Comparison of ENCODE assay signal across 28 cellular contexts in genomic region chr11:80930038-80930437, GRCh38.
"Had no signal": no experiment of that assay in that cellular context is flagged by ENCODE, and none has a peak within 500 bp of the region (broad histone marks: within the 10 kb centered on the region; RNA-seq: fewer than 3 reads in every experiment).

No MANE protein-coding gene starts in this region.

- H3K27me3 ChIP-seq: colonic mucosa, esophagus muscularis mucosa, esophagus squamous epithelium, foreskin keratinocyte, gastrocnemius medialis, gastroesophageal sphincter, heart left ventricle, heart right ventricle, hepatocyte had no signal

- FAIRE-seq: endometrium, endothelial cell of umbilical vein, frontal cortex had no signal

- H3K27me3 Mint-ChIP-seq: dendritic cell treated with granulocyte-macrophage colony-stimulating factor and Interleukin-4, amounts not matched to agents 40 ng/mL and 50 ng/mL, for 4 days; effector memory CD8-positive, alpha-beta T cell had no signal

- H3K4me3 Mint-ChIP-seq: dendritic cell treated with granulocyte-macrophage colony-stimulating factor and Interleukin-4, amounts not matched to agents 40 ng/mL and 50 ng/mL, for 4 days; effector memory CD8-positive, alpha-beta T cell; endodermal cell had no signal

- H3K4me1 ChIP-seq: colonic mucosa, esophagus muscularis mucosa, esophagus squamous epithelium, gastrocnemius medialis, gastroesophageal sphincter, heart left ventricle, heart right ventricle had no signal

- H3K79me2 ChIP-seq: hepatocyte had no signal

- H3K9me3 Mint-ChIP-seq: dendritic cell treated with granulocyte-macrophage colony-stimulating factor and Interleukin-4, amounts not matched to agents 40 ng/mL and 50 ng/mL, for 4 days; endodermal cell had no signal

- H3K9me3 ChIP-seq: colonic mucosa, esophagus muscularis mucosa, esophagus squamous epithelium, gastrocnemius medialis, gastroesophageal sphincter, heart left ventricle, heart right ventricle had no signal

- H3K27ac Mint-ChIP-seq: dendritic cell treated with granulocyte-macrophage colony-stimulating factor and Interleukin-4, amounts not matched to agents 40 ng/mL and 50 ng/mL, for 4 days; effector memory CD8-positive, alpha-beta T cell; endodermal cell had no signal

- DNase-seq: colonic mucosa; cortex of kidney; dermis blood vessel endothelial cell; dorsolateral prefrontal cortex; effector CD4-positive, alpha-beta T cell; effector CD8-positive, alpha-beta T cell; effector memory CD4-positive, alpha-beta T cell; effector memory CD8-positive, alpha-beta T cell; endodermal cell; erythroblast; esophagus squamous epithelium; foreskin keratinocyte; foreskin melanocyte; gastrocnemius medialis; glutamatergic neuron; head of caudate nucleus; heart left ventricle; heart right ventricle had no signal

- H3K27ac ChIP-seq: colonic mucosa, coronary artery, dorsolateral prefrontal cortex, epithelial cell of prostate, esophagus muscularis mucosa, esophagus squamous epithelium, foreskin keratinocyte, gastrocnemius medialis, gastroesophageal sphincter, heart left ventricle, heart right ventricle, hepatocyte had no signal

- H3K4me2 ChIP-seq: hepatocyte had no signal

- H3K4me3 ChIP-seq: colonic mucosa, coronary artery, dorsolateral prefrontal cortex, esophagus muscularis mucosa, esophagus squamous epithelium, gastrocnemius medialis, gastroesophageal sphincter, heart left ventricle, heart right ventricle, hepatocyte had no signal

- ATAC-seq: effector memory CD8-positive, alpha-beta T cell; esophagus mucosa; foreskin keratinocyte; gastrocnemius medialis; gastroesophageal sphincter; heart left ventricle; heart right ventricle had no signal

- H3K36me3 ChIP-seq: colonic mucosa, esophagus muscularis mucosa, esophagus squamous epithelium, gastrocnemius medialis, gastroesophageal sphincter, heart left ventricle, heart right ventricle had no signal

- H2AFZ ChIP-seq: hepatocyte had no signal
